9 cellular contexts compared by ENCODE assay signal in genomic region chr10:36725581-36726520, GRCh38.
DNase-seq lines count a peak whose midpoint lies in the region; ATAC-seq, FAIRE-seq and TF ChIP-seq lines count a peak whose summit lies in the region.
"Had no signal": no experiment of that assay in that cellular context is flagged by ENCODE, and none has a peak within 500 bp of the region (broad histone marks: within the 10 kb centered on the region; RNA-seq: fewer than 3 reads in every experiment).

No MANE protein-coding gene starts in this region.

- H3K4me1 ChIP-seq in OCI-LY1 (ENCODE audit: insufficient read depth, low read length, severe bottlenecking): no peaks in the 10 kb centered on the region
- no peaks in the 10 kb centered on the region for H3K4me1 ChIP-seq in pancreas

- FAIRE-seq in pancreas (lab: Jason Lieb, UNC): no peak
- no peak for FAIRE-seq in GM19239 (lab: Jason Lieb, UNC)
- FAIRE-seq: A204.1 had no signal

- H3K27ac ChIP-seq in OCI-LY1 (ENCODE audit: low read depth, low read length, poor library complexity, severe bottlenecking) (no peak overlapping the region), pancreas (no peak overlapping the region)

- TF ChIP-seq CTCF in OCI-LY1 (IDR thresholded peaks at IDR 0.05; ENCODE audit: low read length): peak; percentile 22; the same call in 1 of the 2 replicates
- no peak for TF ChIP-seq CTCF in pancreas (IDR thresholded peaks at IDR 0.05)

- ATAC-seq in pancreas: peak in 3 of 4 donors; percentile 86 to 88 (median 87)
- ATAC-seq in GM21381 (IDR thresholded peaks at IDR 0.05; ENCODE audit: unreplicated experiment): no peak

- H3F3A ChIP-seq in OCI-LY1 (ENCODE audit: insufficient read depth, low read length): no peaks in the 10 kb centered on the region

- H3K79me2 ChIP-seq in OCI-LY1 (ENCODE audit: insufficient read depth, low read length): no peaks in the 10 kb centered on the region

- no peak overlapping the region for H2AFZ ChIP-seq in OCI-LY1 (ENCODE audit: low read length)

- H3K9ac ChIP-seq in OCI-LY1 (ENCODE audit: low read length): no peak overlapping the region

- intact Hi-C loops in pancreas (cut with DNase I): no loop called here

- 56 to 67% methylated on average over 6 of the region's 6 CpGs for WGBS in pancreas, 2 donors

- H3K27me3 ChIP-seq in OCI-LY1 (ENCODE audit: insufficient read depth, low read length): no peaks in the 10 kb centered on the region
- H3K27me3 ChIP-seq in pancreas: no peaks in the 10 kb centered on the region

- no peaks in the 10 kb centered on the region for H4K20me1 ChIP-seq in OCI-LY1 (ENCODE audit: insufficient read depth, low read length)

- no peaks in the 10 kb centered on the region for H3K36me3 ChIP-seq in OCI-LY1 (ENCODE audit: insufficient read depth, low read length)
- no peaks in the 10 kb centered on the region for H3K36me3 ChIP-seq in pancreas

- H3K9me3 ChIP-seq in OCI-LY1 (ENCODE audit: low read length): no peaks in the 10 kb centered on the region
- no peaks in the 10 kb centered on the region for H3K9me3 ChIP-seq in pancreas

- no peaks in the 10 kb centered on the region for H3K9me2 ChIP-seq in OCI-LY1 (ENCODE audit: low read depth, low read length)

- DNase-seq in DMS53 (lab: John Stamatoyannopoulos, UW) (peak; percentile 16), DMS53 treated with DMSO at 0.1 percent for 48 hours (lab: John Stamatoyannopoulos, UW; ENCODE audit: unreplicated experiment) (no peak), fibroblast of gingiva (ENCODE audit: low read depth) (peak; percentile 77), pancreas (peak in 3 of 6 donors; percentile 19 to 31 (median 24)), GM19239 (ENCODE audit: insufficient read length, low spot score) (no peak), AML-193 (lab: John Stamatoyannopoulos, UW) (no peak)

- H3K4me2 ChIP-seq in OCI-LY1 (ENCODE audit: low read length): no peak overlapping the region

- H3K4me3 ChIP-seq in OCI-LY1 (ENCODE audit: low read depth, low read length, poor library complexity, severe bottlenecking): no peak overlapping the region
- no peak overlapping the region for H3K4me3 ChIP-seq in pancreas

Comparison
In these comparisons a context has a peak if more than half of its experiments do, and no peak if none do; other contexts are left out.
1. DNase-seq: peak in DMS53 (single experiment) and fibroblast of gingiva (single experiment); none in DMS53 treated with DMSO at 0.1 percent for 48 hours (single experiment), GM19239 (single experiment) and AML-193 (0 of 2).